9 cellular contexts compared by ENCODE assay signal in genomic region chr4:99808260-99808857, GRCh38. TPM values are rescaled to one million over a fixed set of nuclear protein-coding genes. Genes with fewer than 3 reads are reported as not detected.
DNase-seq lines count a peak whose midpoint lies in the region; ATAC-seq and TF ChIP-seq lines count a peak whose summit lies in the region.
"Had no signal": no experiment of that assay in that cellular context is flagged by ENCODE, and none has a peak within 500 bp of the region (broad histone marks: within the 10 kb centered on the region; RNA-seq: fewer than 3 reads in every experiment).

No MANE protein-coding gene starts in this region.

- H3K9me3 Mint-ChIP-seq in activated T-cell treated with anti-CD3 and anti-CD28 coated beads, Interleukin-2, amount 50 U/mL, for 4 hours = no peaks in the 10 kb centered on the region
- H3K9me3 Mint-ChIP-seq: T-helper 1 cell treated with Interleukin-12 subunit alpha and Interleukin-12 subunit beta and Interleukin-4 antibody, amounts not matched to agents 30 μg/mL and 1 μg/mL, for 36 hours had no signal

- intact Hi-C loops in Panc1 (cut with micrococcal nuclease; ENCODE audit: unreplicated experiment) = loop anchor here (1.0 kb wide), 1 partner anchor 247 kb away; no protein-coding TSS in a partner anchor

- CTCF ChIA-PET in Panc1 (lab: Charles Lee) = no interaction called here

- DNase-seq in COLO829 (ENCODE audit: low spot score) = peak; percentile 76
- DNase-seq in Panc1 (ENCODE audit: low read depth, low spot score) = no peak
- DNase-seq in activated T-cell treated with anti-CD3 and anti-CD28 coated beads, Interleukin-2, amount 50 U/mL, for 4 hours = peak; percentile 70
- DNase-seq in foreskin fibroblast = peak in 1 of 2 donors; percentile 38
- DNase-seq in retina = peak; percentile 53
- DNase-seq in NCI-H2227 (lab: John Stamatoyannopoulos, UW; ENCODE audit: unreplicated experiment) = no peak

- POLR2A ChIA-PET in Panc1 (lab: Charles Lee) = no interaction called here

- no peaks in the 10 kb centered on the region for H3K9me3 ChIP-seq in Panc1 (ENCODE audit: control insufficient read depth, insufficient read depth, low read depth, low read length)

- in situ Hi-C loops in Panc1 (cut with HindIII; ENCODE audit: low pct_unique_long_range_greater_than_20kb, low sequenced_read_pairs) = no loop called here

- peak; percentile 70 for TF ChIP-seq CTCF in Panc1 (IDR thresholded peaks at IDR 0.05)
- peak; percentile 44 for TF ChIP-seq CTCF in foreskin fibroblast (IDR thresholded peaks at IDR 0.05; ENCODE audit: low read depth, low read length)

- no peaks in the 10 kb centered on the region for H3K36me3 Mint-ChIP-seq in activated T-cell treated with anti-CD3 and anti-CD28 coated beads, Interleukin-2, amount 50 U/mL, for 4 hours (ENCODE audit: insufficient read depth)

- ATAC-seq in GM19397 (IDR thresholded peaks at IDR 0.05; ENCODE audit: unreplicated experiment) = peak; percentile 87
- ATAC-seq in HG03432 (IDR thresholded peaks at IDR 0.05; ENCODE audit: unreplicated experiment) = peak; percentile 90
- peak; percentile 76 for ATAC-seq in Panc1
- ATAC-seq in activated T-cell treated with anti-CD3 and anti-CD28 coated beads, Interleukin-2, amount 50 U/mL, for 4 hours = peak; percentile 92 to 93

- H3K27me3 Mint-ChIP-seq in activated T-cell treated with anti-CD3 and anti-CD28 coated beads, Interleukin-2, amount 50 U/mL, for 4 hours (ENCODE audit: low read depth) = peaks cover 15% of the 10 kb centered on the region

- H3K4me3 ChIP-seq in Panc1 (ENCODE audit: low read depth in 2 of 2, low read length in 2 of 2) = no peak overlapping the region
- H3K4me3 ChIP-seq in foreskin fibroblast (ENCODE audit: low read depth in 1 of 2, low read length in 2 of 2) = no peak overlapping the region

- no TSS peak for BruUV-seq in Panc1 (replicated peaks; lab: Mats Ljungman, UMichigan)

- H3K4me1 ChIP-seq in Panc1 (ENCODE audit: control insufficient read depth, insufficient read depth, low read length) = no peaks in the 10 kb centered on the region

- no peaks in the 10 kb centered on the region; the same call in 1 of the 2 replicates for H3K27me3 ChIP-seq in Panc1 (ENCODE audit: control insufficient read depth, insufficient read depth, low read length)

- no peaks in the 10 kb centered on the region for H3K36me3 ChIP-seq in Panc1 (ENCODE audit: control insufficient read depth, insufficient read depth, low read length)

- H3K4me3 Mint-ChIP-seq in activated T-cell treated with anti-CD3 and anti-CD28 coated beads, Interleukin-2, amount 50 U/mL, for 4 hours = no peak overlapping the region
- H3K4me3 Mint-ChIP-seq: T-helper 1 cell treated with Interleukin-12 subunit alpha and Interleukin-12 subunit beta and Interleukin-4 antibody, amounts not matched to agents 30 μg/mL and 1 μg/mL, for 36 hours had no signal

- H3K4me1 Mint-ChIP-seq in activated T-cell treated with anti-CD3 and anti-CD28 coated beads, Interleukin-2, amount 50 U/mL, for 4 hours (ENCODE audit: low read depth) = peaks cover 5% of the 10 kb centered on the region

- H3K27ac ChIP-seq in Panc1 (ENCODE audit: low read length) = no peak overlapping the region

RNA-seq across cellular contexts. Expression of gene DAPP1, which starts 8.3 kb away (rescaled TPM):
- not detected for total RNA-seq in Panc1 (2021; ENCODE audit: unreplicated experiment)
- not detected for polyA plus RNA-seq in Panc1 (2012; ENCODE audit: insufficient read length)
- total RNA-seq in activated T-cell treated with anti-CD3 and anti-CD28 coated beads, Interleukin-2, amount 50 U/mL, for 4 hours = 10 to 100 TPM; 25.7 to 33.0 (median 30.7) TPM

Comparison
In these comparisons a context has a peak if more than half of its experiments do, and no peak if none do; other contexts are left out.
1. DNase-seq: peak in COLO829 (single experiment), activated T-cell treated with anti-CD3 and anti-CD28 coated beads, Interleukin-2, amount 50 U/mL, for 4 hours (single experiment) and retina (single experiment); none in Panc1 (single experiment) and NCI-H2227 (single experiment).
2. RNA of gene DAPP1, which starts 8.3 kb away (total RNA-seq): 25.7 to 33.0 TPM in activated T-cell treated with anti-CD3 and anti-CD28 coated beads, Interleukin-2, amount 50 U/mL, for 4 hours; not detected in Panc1 (single experiment); every median in the first group is over 10 times any median in the second.
3. Peak in every context shown above with its lines, with median percentiles within 50 percentile points of each other: ATAC-seq.